2 cellular contexts compared by ENCODE assay signal in the genomic region with DNA sequence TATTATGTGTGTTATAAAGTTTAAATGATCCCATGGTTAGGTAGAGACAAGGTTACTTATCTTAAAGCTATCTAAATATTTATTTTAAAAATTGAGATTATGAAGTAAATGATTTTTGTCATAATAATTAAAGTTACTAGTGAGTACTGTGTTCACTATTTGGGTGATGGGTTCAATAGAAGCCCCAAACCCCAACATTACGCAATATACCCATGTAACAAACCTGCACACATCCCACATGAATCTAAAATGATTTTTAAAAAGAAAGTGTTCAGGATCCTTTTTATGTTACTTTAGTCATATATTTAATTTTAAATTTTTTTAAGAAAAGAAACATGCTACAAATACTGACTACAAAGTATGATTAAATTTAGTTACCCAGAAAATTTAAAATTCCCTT.
TF ChIP-seq lines count a peak whose summit lies in the region.

No MANE protein-coding gene starts in this region.

TF ChIP-seq in IMR-90, 13 proteins besides CTCF, POLR2A, EP300 and RAD21:
- no peak for TF ChIP-seq CHD1 (IDR thresholded peaks at IDR 0.05; ENCODE audit: low read depth, low read length)
- no peak for TF ChIP-seq BHLHE40 (IDR thresholded peaks at IDR 0.05; ENCODE audit: low read depth, low read length)
- no peak for TF ChIP-seq MAZ (IDR thresholded peaks at IDR 0.05; ENCODE audit: borderline replicate concordance, low read depth, low read length)
- TF ChIP-seq CEBPB (IDR thresholded peaks at IDR 0.05; ENCODE audit: low read depth, low read length) = peak; percentile 65

TF ChIP-seq in K562, 482 proteins besides CTCF, POLR2A, EP300 and RAD21:
- no peak for TF ChIP-seq NFIX (CRISPR knock-in tag; IDR thresholded peaks at IDR 0.05; ENCODE audit: low read depth)
- no peak for TF ChIP-seq CEBPG (CRISPR knock-in tag; IDR thresholded peaks at IDR 0.05)
- peak in 1 of 2 experiments; percentile 66; a peak in 2 of 4 replicates for TF ChIP-seq CEBPG (tag; conservative IDR thresholded peaks at IDR 0.05 in 1 of 2, IDR thresholded peaks at IDR 0.05 in 1 of 2)
- TF ChIP-seq CEBPB (tag; IDR thresholded peaks at IDR 0.05) = 0 out of 2 replicates have a peak, but pooled peaks have one; percentile 8
